In the genomic region with DNA sequence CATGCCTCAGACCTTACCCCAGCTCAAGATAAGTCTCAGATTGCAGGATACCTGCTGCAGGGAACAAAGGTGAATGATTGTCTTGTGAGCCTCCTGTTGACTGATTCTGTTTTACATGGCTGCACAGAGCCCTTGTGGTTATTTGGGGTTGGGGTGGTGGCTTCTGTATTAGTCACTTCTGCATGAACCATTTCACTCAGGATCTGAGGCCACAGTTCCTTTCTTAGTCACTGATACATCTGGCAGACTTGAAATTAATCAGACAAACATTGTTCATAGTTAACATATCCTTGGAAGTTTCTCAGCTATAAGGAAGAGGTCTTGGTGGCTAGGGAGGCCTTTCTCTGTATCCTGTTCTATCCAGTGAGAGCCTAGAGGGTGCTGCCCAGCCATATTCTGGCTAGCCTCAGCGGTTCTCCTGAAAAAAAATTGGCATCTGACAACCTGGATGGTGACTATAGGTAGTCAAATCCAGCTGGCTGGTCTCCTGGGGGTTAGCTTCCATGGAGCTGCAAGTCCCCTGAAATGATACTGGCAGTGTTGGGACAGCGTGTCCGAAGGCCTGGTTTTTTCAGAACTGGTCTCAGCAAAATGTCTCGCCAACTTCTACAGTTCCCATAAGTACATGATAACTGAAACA, we compare ENCODE assay signal across 9 cellular contexts. TPM values are rescaled to one million over a fixed set of nuclear protein-coding genes. Genes with fewer than 3 reads are reported as not detected.
A peak's percentile ranks its signal among the peaks of the same experiment; 100 is the strongest.
DNase-seq lines count a peak whose midpoint lies in the region; ATAC-seq and TF ChIP-seq lines count a peak whose summit lies in the region.
"Had no signal": no experiment of that assay in that cellular context is flagged by ENCODE, and none has a peak within 500 bp of the region (broad histone marks: within the 10 kb centered on the region; RNA-seq: fewer than 3 reads in every experiment).

No MANE protein-coding gene starts in this region.

- H3K27ac Mint-ChIP-seq in activated CD4-positive, alpha-beta memory T cell treated with anti-CD3 and anti-CD28 coated beads for 36 hours, result peak overlapping the region; percentile 44
- H3K27ac Mint-ChIP-seq in endothelial cell (ENCODE audit: unreplicated experiment), result no peak overlapping the region

- H3K4me1 Mint-ChIP-seq in activated CD4-positive, alpha-beta memory T cell treated with anti-CD3 and anti-CD28 coated beads for 36 hours (ENCODE audit: low read depth), result peaks cover 19% of the 10 kb centered on the region
- H3K4me1 Mint-ChIP-seq in endothelial cell (ENCODE audit: unreplicated experiment), result no peaks in the 10 kb centered on the region

- POLR2A ChIA-PET in activated CD4-positive, alpha-beta memory T cell treated with anti-CD3 and anti-CD28 coated beads for 36 hours (lab: Charles Lee), result interaction anchor here (1.0 to 1.7 kb wide), 3 partner anchors 9 to 166 kb away, joined by 4 to 10 read pairs (median 5); a partner anchor contains a TSS

- H3K36me3 ChIP-seq in osteoblast (ENCODE audit: insufficient read depth, low read length) (peaks cover 57% of the 10 kb centered on the region), body of pancreas (replicated peaks in 1 of 2; ENCODE audit: insufficient read depth in 1 of 2, low read depth in 2 of 2) (peaks cover 0 to 9% of the 10 kb centered on the region in 2 donors), esophagus muscularis mucosa (peaks cover 41 to 92% (median 74%) of the 10 kb centered on the region in 4 donors)

- ATAC-seq in HG02970 (IDR thresholded peaks at IDR 0.05; ENCODE audit: low FRiP score, unreplicated experiment) (peak; percentile 62), body of pancreas (no peak)

- peak overlapping the region; percentile 64 for H3K27ac ChIP-seq in osteoblast (ENCODE audit: low read depth, low read length)
- no peak overlapping the region for H3K27ac ChIP-seq in body of pancreas
- H3K27ac ChIP-seq in esophagus muscularis mucosa (replicated peaks in 1 of 4), result no peak overlapping the region

- H3K4me3 Mint-ChIP-seq in activated CD4-positive, alpha-beta memory T cell treated with anti-CD3 and anti-CD28 coated beads for 36 hours, result no peak overlapping the region
- H3K4me3 Mint-ChIP-seq in endothelial cell (ENCODE audit: unreplicated experiment), result no peak overlapping the region

- intact Hi-C loops in activated CD4-positive, alpha-beta memory T cell treated with anti-CD3 and anti-CD28 coated beads for 36 hours (cut with micrococcal nuclease), result loop anchor here (1.0 to 10.0 kb wide), 3 partner anchors 18 to 173 kb away; no protein-coding TSS in a partner anchor
- intact Hi-C loops in body of pancreas (cut with DNase I), result no loop called here
- intact Hi-C loops in esophagus muscularis mucosa (cut with DNase I), result no loop called here

- peaks cover 12% of the 10 kb centered on the region for H3K4me1 ChIP-seq in osteoblast (ENCODE audit: insufficient read depth, low read length)
- no peaks in the 10 kb centered on the region for H3K4me1 ChIP-seq in body of pancreas
- H3K4me1 ChIP-seq in esophagus muscularis mucosa, result no peaks in the 10 kb centered on the region

- DNase-seq in activated T-cell treated with anti-CD3 and anti-CD28 coated beads for 48 hours (ENCODE audit: low read depth) (peak; percentile 42), activated T-cell treated with anti-CD3 and anti-CD28 coated beads for 4 hours (no peak), osteoblast (ENCODE audit: insufficient read length, low spot score, missing footprints) (peak; percentile 83), endothelial cell (ENCODE audit: low spot score) (no peak), body of pancreas (no peak), esophagus muscularis mucosa (ENCODE audit: extremely low spot score) (no peak)
- DNase-seq in activated CD4-positive, alpha-beta memory T cell treated with anti-CD3 and anti-CD28 coated beads for 36 hours, result peak; percentile 84
- DNase-seq: DND-41 had no signal

- TF ChIP-seq POLR2A in body of pancreas (IDR thresholded peaks at IDR 0.05), result no peak
- no peak for TF ChIP-seq POLR2A in esophagus muscularis mucosa (IDR thresholded peaks at IDR 0.05; ENCODE audit: low read depth)

- no peak overlapping the region for H2AFZ ChIP-seq in osteoblast (ENCODE audit: low read length)

- no peaks in the 10 kb centered on the region for H3K9me3 Mint-ChIP-seq in activated CD4-positive, alpha-beta memory T cell treated with anti-CD3 and anti-CD28 coated beads for 36 hours
- H3K9me3 Mint-ChIP-seq in endothelial cell (ENCODE audit: unreplicated experiment), result no peaks in the 10 kb centered on the region

- H3K9me3 ChIP-seq in osteoblast (ENCODE audit: low read depth, low read length), result no peaks in the 10 kb centered on the region
- no peaks in the 10 kb centered on the region for H3K9me3 ChIP-seq in body of pancreas
- no peaks in the 10 kb centered on the region for H3K9me3 ChIP-seq in esophagus muscularis mucosa

- CTCF ChIA-PET in activated CD4-positive, alpha-beta memory T cell treated with anti-CD3 and anti-CD28 coated beads for 36 hours (lab: Charles Lee), result interaction anchor here (0.5 to 1.1 kb wide), 4 partner anchors 15 to 371 kb away, joined by 3 to 6 read pairs (median 4); no protein-coding TSS in a partner anchor

- peak overlapping the region; percentile 30 for H3K4me2 ChIP-seq in osteoblast (ENCODE audit: insufficient read depth, low read length)

- TF ChIP-seq CTCF in osteoblast (IDR thresholded peaks at IDR 0.05; ENCODE audit: extremely low read depth, low read depth, low read length) (no peak), endothelial cell (IDR thresholded peaks at IDR 0.05; ENCODE audit: unreplicated experiment) (no peak), body of pancreas (IDR thresholded peaks at IDR 0.05) (no peak), esophagus muscularis mucosa (IDR thresholded peaks at IDR 0.05) (no peak)

- H3K4me3 ChIP-seq in osteoblast (ENCODE audit: insufficient read depth, low read length) (no peak overlapping the region), body of pancreas (no peak overlapping the region), esophagus muscularis mucosa (no peak overlapping the region)

- H3K27me3 Mint-ChIP-seq in activated CD4-positive, alpha-beta memory T cell treated with anti-CD3 and anti-CD28 coated beads for 36 hours, result no peaks in the 10 kb centered on the region
- H3K27me3 Mint-ChIP-seq in endothelial cell (ENCODE audit: unreplicated experiment), result no peaks in the 10 kb centered on the region

- 86 to 98% methylated on average over 4 of the region's 4 CpGs for WGBS in body of pancreas, 2 donors
- WGBS in esophagus muscularis mucosa, result 93% methylated on average over 4 of the region's 4 CpGs

- peaks cover 2% of the 10 kb centered on the region for H3K79me2 ChIP-seq in osteoblast (ENCODE audit: insufficient read depth, low read length)

- no peaks in the 10 kb centered on the region for H3K27me3 ChIP-seq in osteoblast (ENCODE audit: insufficient read depth, low read length)
- H3K27me3 ChIP-seq in body of pancreas, result no peaks in the 10 kb centered on the region
- no peaks in the 10 kb centered on the region for H3K27me3 ChIP-seq in esophagus muscularis mucosa

- H3K36me3 Mint-ChIP-seq in activated CD4-positive, alpha-beta memory T cell treated with anti-CD3 and anti-CD28 coated beads for 36 hours, result peaks cover 57% of the 10 kb centered on the region
- H3K36me3 Mint-ChIP-seq in endothelial cell (ENCODE audit: low read depth, unreplicated experiment), result peaks cover 38% of the 10 kb centered on the region

- H4K20me1 ChIP-seq in osteoblast (ENCODE audit: insufficient read depth, low read length), result peaks cover 8% of the 10 kb centered on the region

- TF ChIP-seq EP300 in esophagus muscularis mucosa (IDR thresholded peaks at IDR 0.05), result no peak

RNA-seq across cellular contexts. Expression of a gene that starts 8.4 kb away (rescaled TPM):
- 10 to 100 TPM; 81.2 to 81.6 TPM for total RNA-seq in activated CD4-positive, alpha-beta memory T cell treated with anti-CD3 and anti-CD28 coated beads for 36 hours
- 2.2 and 3.5 TPM in 2 replicates for total RNA-seq in osteoblast
- total RNA-seq in endothelial cell (ENCODE audit: unreplicated experiment), result 16.0 TPM
- 1 to 10 TPM in 1 of 2 donors, under 1 TPM in 1; 0.52 to 2.3 TPM for total RNA-seq in body of pancreas
- 1 to 10 TPM in 3 of 4 donors, under 1 TPM in 1; 0.42 to 2.1 (median 1.3) TPM for total RNA-seq in esophagus muscularis mucosa

RNA-seq across cellular contexts. Expression of a gene that starts 29.0 kb away (rescaled TPM):
- 10 to 100 TPM; 55.6 to 56.1 TPM for total RNA-seq in activated CD4-positive, alpha-beta memory T cell treated with anti-CD3 and anti-CD28 coated beads for 36 hours
- total RNA-seq in osteoblast (35.4 and 35.5 TPM in 2 replicates), endothelial cell (ENCODE audit: unreplicated experiment) (93.8 TPM), body of pancreas (10 to 100 TPM; 14.3 to 23.4 TPM), esophagus muscularis mucosa (10 to 100 TPM; 31.1 to 50.7 (median 37.0) TPM)

RNA-seq across cellular contexts. Expression of a gene that starts 29.1 kb away (rescaled TPM):
- total RNA-seq in activated CD4-positive, alpha-beta memory T cell treated with anti-CD3 and anti-CD28 coated beads for 36 hours, result 10 to 100 TPM; 20.3 to 20.8 TPM
- total RNA-seq in osteoblast, result 14.8 and 15.9 TPM in 2 replicates
- total RNA-seq in endothelial cell (ENCODE audit: unreplicated experiment), result 14.5 TPM
- total RNA-seq in body of pancreas, result 1 to 10 TPM; 4.4 to 7.9 TPM
- total RNA-seq in esophagus muscularis mucosa, result 10 to 100 TPM in 1 of 4 donors, 1 to 10 TPM in 3; 6.9 to 13.3 (median 8.6) TPM

RNA-seq across cellular contexts. Expression of a gene that starts 42.8 kb away (rescaled TPM):
- total RNA-seq in activated CD4-positive, alpha-beta memory T cell treated with anti-CD3 and anti-CD28 coated beads for 36 hours, result not detected
- total RNA-seq in osteoblast, result 0.29 TPM in 1 of 2 replicates, not detected in the other
- 0.80 TPM for total RNA-seq in endothelial cell (ENCODE audit: unreplicated experiment)
- total RNA-seq in body of pancreas, result 1 to 10 TPM in 1 of 2 donors, under 1 TPM in 1; 0.99 to 5.2 TPM
- under 1 TPM in 1 of 4 donors, not detected in 3; 0.11 TPM for total RNA-seq in esophagus muscularis mucosa

Comparison
In these comparisons a context has a peak if more than half of its experiments do, and no peak if none do; other contexts are left out.
1. DNase-seq: peak in activated T-cell treated with anti-CD3 and anti-CD28 coated beads for 48 hours (single experiment), activated CD4-positive, alpha-beta memory T cell treated with anti-CD3 and anti-CD28 coated beads for 36 hours (single experiment) and osteoblast (single experiment); none in activated T-cell treated with anti-CD3 and anti-CD28 coated beads for 4 hours (single experiment), endothelial cell (single experiment), body of pancreas (0 of 4) and esophagus muscularis mucosa (single experiment).